In genomic region chr9:123378956-123379660, GRCh38 we compare ENCODE assay signal across 1 cellular context.
TF ChIP-seq lines count a peak whose summit lies in the region.

No MANE protein-coding gene starts in this region.

TF ChIP-seq in HepG2, 621 proteins besides CTCF, POLR2A, EP300 and RAD21:
- TF ChIP-seq, protein P1, sequence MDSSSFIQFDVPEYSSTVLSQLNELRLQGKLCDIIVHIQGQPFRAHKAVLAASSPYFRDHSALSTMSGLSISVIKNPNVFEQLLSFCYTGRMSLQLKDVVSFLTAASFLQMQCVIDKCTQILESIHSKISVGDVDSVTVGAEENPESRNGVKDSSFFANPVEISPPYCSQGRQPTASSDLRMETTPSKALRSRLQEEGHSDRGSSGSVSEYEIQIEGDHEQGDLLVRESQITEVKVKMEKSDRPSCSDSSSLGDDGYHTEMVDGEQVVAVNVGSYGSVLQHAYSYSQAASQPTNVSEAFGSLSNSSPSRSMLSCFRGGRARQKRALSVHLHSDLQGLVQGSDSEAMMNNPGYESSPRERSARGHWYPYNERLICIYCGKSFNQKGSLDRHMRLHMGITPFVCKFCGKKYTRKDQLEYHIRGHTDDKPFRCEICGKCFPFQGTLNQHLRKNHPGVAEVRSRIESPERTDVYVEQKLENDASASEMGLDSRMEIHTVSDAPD (CRISPR knock-in tag; IDR thresholded peaks at IDR 0.05): no peak
- TF ChIP-seq, protein P2, sequence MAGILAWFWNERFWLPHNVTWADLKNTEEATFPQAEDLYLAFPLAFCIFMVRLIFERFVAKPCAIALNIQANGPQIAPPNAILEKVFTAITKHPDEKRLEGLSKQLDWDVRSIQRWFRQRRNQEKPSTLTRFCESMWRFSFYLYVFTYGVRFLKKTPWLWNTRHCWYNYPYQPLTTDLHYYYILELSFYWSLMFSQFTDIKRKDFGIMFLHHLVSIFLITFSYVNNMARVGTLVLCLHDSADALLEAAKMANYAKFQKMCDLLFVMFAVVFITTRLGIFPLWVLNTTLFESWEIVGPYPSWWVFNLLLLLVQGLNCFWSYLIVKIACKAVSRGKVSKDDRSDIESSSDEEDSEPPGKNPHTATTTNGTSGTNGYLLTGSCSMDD (CRISPR knock-in tag; IDR thresholded peaks at IDR 0.05): no peak
- TF ChIP-seq AGO2 (optimal IDR thresholded peaks at IDR 0.05; ENCODE audit: low read depth, low read length) (peak; percentile 75), ESRRA (CRISPR knock-in tag; IDR thresholded peaks at IDR 0.05; ENCODE audit: low read depth) (no peak), ZBTB7A (CRISPR knock-in tag; IDR thresholded peaks at IDR 0.05) (no peak), HNF1A (IDR thresholded peaks at IDR 0.05; ENCODE audit: low read depth) (no peak), HNF1A (CRISPR knock-in tag; IDR thresholded peaks at IDR 0.05; ENCODE audit: borderline replicate concordance) (no peak), KDM2A (CRISPR knock-in tag; IDR thresholded peaks at IDR 0.05; ENCODE audit: borderline replicate concordance, low read depth) (peak; percentile 20; the same call in 1 of the 2 replicates), NFATC3 (CRISPR knock-in tag; IDR thresholded peaks at IDR 0.05) (no peak)
